ENCODE assay signal across 15 cellular contexts in genomic region chr12:116368196-116369194, GRCh38.
A peak's percentile ranks its signal among the peaks of the same experiment; 100 is the strongest.
DNase-seq lines count a peak whose midpoint lies in the region; ATAC-seq and TF ChIP-seq lines count a peak whose summit lies in the region.
"Had no signal": no experiment of that assay in that cellular context is flagged by ENCODE, and none has a peak within 500 bp of the region (broad histone marks: within the 10 kb centered on the region; RNA-seq: fewer than 3 reads in every experiment).

No MANE protein-coding gene starts in this region.

- peaks cover 5% of the 10 kb centered on the region for H3K4me1 Mint-ChIP-seq in activated CD4-positive, alpha-beta memory T cell treated with anti-CD3 and anti-CD28 coated beads, Interleukin-2, amount 10 ng/mL, durations not matched to agents 7 days and 5 days

- H3K36me3 Mint-ChIP-seq in activated CD4-positive, alpha-beta memory T cell treated with anti-CD3 and anti-CD28 coated beads, Interleukin-2, amount 10 ng/mL, durations not matched to agents 7 days and 5 days (ENCODE audit: low read depth) = no peaks in the 10 kb centered on the region

- H3K27me3 ChIP-seq in Panc1 (ENCODE audit: control insufficient read depth, insufficient read depth, low read length) = no peaks in the 10 kb centered on the region
- no peaks in the 10 kb centered on the region for H3K27me3 ChIP-seq in mucosa of stomach (ENCODE audit: control insufficient read depth, insufficient read depth, low read length)
- H3K27me3 ChIP-seq: brain microvascular endothelial cell had no signal

- no peaks in the 10 kb centered on the region for H3K9me3 Mint-ChIP-seq in activated CD4-positive, alpha-beta memory T cell treated with anti-CD3 and anti-CD28 coated beads, Interleukin-2, amount 10 ng/mL, durations not matched to agents 7 days and 5 days

- H3K9ac ChIP-seq in mucosa of stomach (ENCODE audit: low read length) = peak overlapping the region; percentile 25

- no peaks in the 10 kb centered on the region for H3K36me3 ChIP-seq in Panc1 (ENCODE audit: control insufficient read depth, insufficient read depth, low read length)
- H3K36me3 ChIP-seq in mucosa of stomach (ENCODE audit: control insufficient read depth, insufficient read depth, low read length) = no peaks in the 10 kb centered on the region
- H3K36me3 ChIP-seq: brain microvascular endothelial cell had no signal

- no peak for TF ChIP-seq CTCF in Panc1 (IDR thresholded peaks at IDR 0.05)

- no peak for ATAC-seq in Panc1
- no peak for ATAC-seq in HG03565 (IDR thresholded peaks at IDR 0.05; ENCODE audit: unreplicated experiment)

- H3K4me1 ChIP-seq in Panc1 (ENCODE audit: control insufficient read depth, insufficient read depth, low read length) (peaks cover 34% of the 10 kb centered on the region), mucosa of stomach (ENCODE audit: control insufficient read depth, insufficient read depth, low read length) (peaks cover 33% of the 10 kb centered on the region)

- H3K9me3 ChIP-seq in Panc1 (ENCODE audit: control insufficient read depth, insufficient read depth, low read depth, low read length) = no peaks in the 10 kb centered on the region
- no peaks in the 10 kb centered on the region for H3K9me3 ChIP-seq in mucosa of stomach (ENCODE audit: control insufficient read depth, low read length)

- H3K27me3 Mint-ChIP-seq in activated CD4-positive, alpha-beta memory T cell treated with anti-CD3 and anti-CD28 coated beads, Interleukin-2, amount 10 ng/mL, durations not matched to agents 7 days and 5 days = no peaks in the 10 kb centered on the region

- peak; percentile 80 for DNase-seq in ACHN
- no peak for DNase-seq in Panc1 (ENCODE audit: low read depth, low spot score)
- DNase-seq in islet precursor cell = peak; percentile 92
- DNase-seq in COR-L47 (lab: John Stamatoyannopoulos, UW) = no peak
- DNase-seq in SHP77 (lab: John Stamatoyannopoulos, UW) = no peak
- DNase-seq in activated CD4-positive, alpha-beta memory T cell treated with anti-CD3 and anti-CD28 coated beads, Interleukin-2, amount 10 ng/mL, durations not matched to agents 7 days and 5 days = no peak
- DNase-seq: activated CD4-positive, CD25-positive, alpha-beta regulatory T cell treated with anti-CD3 and anti-CD28 coated beads, Interleukin-2, amount 50 U/mL, for 72 hours; activated CD8-positive, alpha-beta memory T cell treated with anti-CD3 and anti-CD28 coated beads, Interleukin-2, amount 50 U/mL, for 48 hours; activated naive CD4-positive, alpha-beta T cell treated with Interleukin-2 at 50 U/mL for 16 hours; brain microvascular endothelial cell; effector CD8-positive, alpha-beta T cell; NCI-H187; RPMI8226 had no signal

- CTCF ChIA-PET in Panc1 (lab: Charles Lee) = interaction anchor here (0.7 kb wide), 1 partner anchor 14 kb away, joined by 4 read pairs; no protein-coding TSS in a partner anchor
- CTCF ChIA-PET in activated CD4-positive, alpha-beta memory T cell treated with anti-CD3 and anti-CD28 coated beads, Interleukin-2, amount 10 ng/mL, durations not matched to agents 7 days and 5 days (lab: Charles Lee) = no interaction called here

- POLR2A ChIA-PET in Panc1 (lab: Charles Lee) = interaction anchor here (0.6 kb wide), 1 partner anchor 88 kb away, joined by 9 read pairs; no protein-coding TSS in a partner anchor
- POLR2A ChIA-PET in activated CD4-positive, alpha-beta memory T cell treated with anti-CD3 and anti-CD28 coated beads, Interleukin-2, amount 10 ng/mL, durations not matched to agents 7 days and 5 days (lab: Charles Lee) = no interaction called here

- in situ Hi-C loops in ACHN (cut with HindIII; ENCODE audit: low pct_ligation_motif_present, low pct_unique_long_range_greater_than_20kb, low sequenced_read_pairs) (no loop called here), Panc1 (cut with HindIII; ENCODE audit: low pct_unique_long_range_greater_than_20kb, low sequenced_read_pairs) (no loop called here)

- H3K4me3 ChIP-seq in Panc1 (ENCODE audit: low read depth in 2 of 2, low read length in 2 of 2) = no peak overlapping the region
- no peak overlapping the region for H3K4me3 ChIP-seq in mucosa of stomach (ENCODE audit: low read length)

- intact Hi-C loops in Panc1 (cut with micrococcal nuclease; ENCODE audit: unreplicated experiment) = no loop called here

- H3K4me3 Mint-ChIP-seq in activated CD4-positive, alpha-beta memory T cell treated with anti-CD3 and anti-CD28 coated beads, Interleukin-2, amount 10 ng/mL, durations not matched to agents 7 days and 5 days = no peak overlapping the region

- H3K27ac ChIP-seq in Panc1 (ENCODE audit: low read length) = peak overlapping the region; percentile 80
- H3K27ac ChIP-seq: brain microvascular endothelial cell had no signal

- no TSS peak for BruUV-seq in Panc1 (replicated peaks; lab: Mats Ljungman, UMichigan)

- no peak overlapping the region for H3K27ac Mint-ChIP-seq in activated CD4-positive, alpha-beta memory T cell treated with anti-CD3 and anti-CD28 coated beads, Interleukin-2, amount 10 ng/mL, durations not matched to agents 7 days and 5 days

Comparison
In these comparisons a context has a peak if more than half of its experiments do, and no peak if none do; other contexts are left out.
1. DNase-seq: peak in ACHN (single experiment) and islet precursor cell (single experiment); none in Panc1 (single experiment), COR-L47 (single experiment), SHP77 (0 of 2) and activated CD4-positive, alpha-beta memory T cell treated with anti-CD3 and anti-CD28 coated beads, Interleukin-2, amount 10 ng/mL, durations not matched to agents 7 days and 5 days (single experiment).